9 cellular contexts compared by ENCODE assay signal in genomic region chr22:18106550-18107326, GRCh38. TPM values are rescaled to one million over a fixed set of nuclear protein-coding genes. Genes with fewer than 3 reads are reported as not detected.
A peak's percentile ranks its signal among the peaks of the same experiment; 100 is the strongest.
DNase-seq lines count a peak whose midpoint lies in the region; ATAC-seq and TF ChIP-seq lines count a peak whose summit lies in the region.
"Not testable (repeated sequence)": the region's sequence is repeated elsewhere in the genome, so short reads cannot be mapped to it uniquely, and the experiment has no call there.
"Had no signal": no experiment of that assay in that cellular context is flagged by ENCODE, and none has a peak within 500 bp of the region (broad histone marks: within the 10 kb centered on the region; RNA-seq: fewer than 3 reads in every experiment).

No MANE protein-coding gene starts in this region.

- H3K27me3 Mint-ChIP-seq in activated T-helper 1 cell treated with anti-CD3 and anti-CD28 coated beads, Interleukin-12 subunit alpha, Interleukin-12 subunit beta, Interleukin-2, Interleukin-4 antibody, amounts not matched to agents 30 ng/mL and 10 ng/mL and 1 ng/mL, durations not matched to agents 14 hours and 24 hours and 36 hours (ENCODE audit: insufficient read depth) = peaks cover 31% of the 10 kb centered on the region
- H3K27me3 Mint-ChIP-seq in neural crest cell (ENCODE audit: low read depth) = peaks cover 19% of the 10 kb centered on the region
- H3K27me3 Mint-ChIP-seq in stimulated activated naive B cell treated with anti-CD40 and anti-IgM and Interleukin-4, amounts not matched to agents 10 μg/mL and 1 μg/mL and 100 μg/mL, for 72 hours = peaks cover 19 to 23% of the 10 kb centered on the region in 2 donors

- H3K9me3 Mint-ChIP-seq in activated T-helper 1 cell treated with anti-CD3 and anti-CD28 coated beads, Interleukin-12 subunit alpha, Interleukin-12 subunit beta, Interleukin-2, Interleukin-4 antibody, amounts not matched to agents 30 ng/mL and 10 ng/mL and 1 ng/mL, durations not matched to agents 14 hours and 24 hours and 36 hours = peaks cover 43% of the 10 kb centered on the region
- H3K9me3 Mint-ChIP-seq in neural crest cell = not testable (repeated sequence)
- H3K9me3 Mint-ChIP-seq in stimulated activated naive B cell treated with anti-CD40 and anti-IgM and Interleukin-4, amounts not matched to agents 10 μg/mL and 1 μg/mL and 100 μg/mL, for 72 hours = peaks cover 11 to 21% of the 10 kb centered on the region in 2 donors

- ATAC-seq in GM18868 (IDR thresholded peaks at IDR 0.05; ENCODE audit: unreplicated experiment) (peak; percentile 57), GM21529 (IDR thresholded peaks at IDR 0.05; ENCODE audit: unreplicated experiment) (peak; percentile 52)
- peak; percentile 55 to 60 for ATAC-seq in stimulated activated naive B cell treated with anti-CD40 and anti-IgM and Interleukin-4, amounts not matched to agents 10 μg/mL and 1 μg/mL and 100 μg/mL, for 72 hours (replicated peaks)

- DNase-seq in GM10266 (ENCODE audit: extremely low spot score) = peak; percentile 58
- DNase-seq in KBM-7 = peak; percentile 83
- DNase-seq in activated CD4-positive, alpha-beta T cell treated with anti-CD3 and anti-CD28 coated beads for 48 hours = peak; percentile 64
- DNase-seq in activated T-helper 1 cell treated with anti-CD3 and anti-CD28 coated beads, Interleukin-12 subunit alpha, Interleukin-12 subunit beta, Interleukin-2, Interleukin-4 antibody, amounts not matched to agents 30 ng/mL and 10 ng/mL and 1 ng/mL, durations not matched to agents 14 hours and 24 hours and 36 hours (ENCODE audit: low spot score); neural crest cell (ENCODE audit: low read depth, low spot score): not testable (repeated sequence)
- DNase-seq in stimulated activated naive B cell treated with anti-CD40 and anti-IgM and Interleukin-4, amounts not matched to agents 10 μg/mL and 1 μg/mL and 100 μg/mL, for 72 hours = peak; percentile 76

- H3K27ac Mint-ChIP-seq in activated T-helper 1 cell treated with anti-CD3 and anti-CD28 coated beads, Interleukin-12 subunit alpha, Interleukin-12 subunit beta, Interleukin-2, Interleukin-4 antibody, amounts not matched to agents 30 ng/mL and 10 ng/mL and 1 ng/mL, durations not matched to agents 14 hours and 24 hours and 36 hours = peak overlapping the region; percentile 21
- H3K27ac Mint-ChIP-seq in neural crest cell (ENCODE audit: unreplicated experiment) = peak overlapping the region; percentile 24
- peak overlapping the region; percentile 96 for H3K27ac Mint-ChIP-seq in stimulated activated naive B cell treated with anti-CD40 and anti-IgM and Interleukin-4, amounts not matched to agents 10 μg/mL and 1 μg/mL and 100 μg/mL, for 72 hours

- intact Hi-C loops in activated T-helper 1 cell treated with anti-CD3 and anti-CD28 coated beads, Interleukin-12 subunit alpha, Interleukin-12 subunit beta, Interleukin-2, Interleukin-4 antibody, amounts not matched to agents 30 ng/mL and 10 ng/mL and 1 ng/mL, durations not matched to agents 14 hours and 24 hours and 36 hours (cut with micrococcal nuclease) = not testable (repeated sequence)

- H3K4me3 Mint-ChIP-seq in activated T-helper 1 cell treated with anti-CD3 and anti-CD28 coated beads, Interleukin-12 subunit alpha, Interleukin-12 subunit beta, Interleukin-2, Interleukin-4 antibody, amounts not matched to agents 30 ng/mL and 10 ng/mL and 1 ng/mL, durations not matched to agents 14 hours and 24 hours and 36 hours; neural crest cell: not testable (repeated sequence)
- peak overlapping the region; percentile 5 to 25 for H3K4me3 Mint-ChIP-seq in stimulated activated naive B cell treated with anti-CD40 and anti-IgM and Interleukin-4, amounts not matched to agents 10 μg/mL and 1 μg/mL and 100 μg/mL, for 72 hours

- H3K4me1 Mint-ChIP-seq in activated T-helper 1 cell treated with anti-CD3 and anti-CD28 coated beads, Interleukin-12 subunit alpha, Interleukin-12 subunit beta, Interleukin-2, Interleukin-4 antibody, amounts not matched to agents 30 ng/mL and 10 ng/mL and 1 ng/mL, durations not matched to agents 14 hours and 24 hours and 36 hours (ENCODE audit: low read depth) = peaks cover 31% of the 10 kb centered on the region
- not testable (repeated sequence) for H3K4me1 Mint-ChIP-seq in neural crest cell
- peaks cover 40 to 73% of the 10 kb centered on the region in 2 donors for H3K4me1 Mint-ChIP-seq in stimulated activated naive B cell treated with anti-CD40 and anti-IgM and Interleukin-4, amounts not matched to agents 10 μg/mL and 1 μg/mL and 100 μg/mL, for 72 hours

- TF ChIP-seq CTCF in GM10266 (IDR thresholded peaks at IDR 0.05; ENCODE audit: control insufficient read depth, insufficient read depth, low read depth, missing control alignments); neural crest cell (conservative IDR thresholded peaks at IDR 0.05): not testable (repeated sequence)

- peaks cover 25% of the 10 kb centered on the region for H3K36me3 Mint-ChIP-seq in activated T-helper 1 cell treated with anti-CD3 and anti-CD28 coated beads, Interleukin-12 subunit alpha, Interleukin-12 subunit beta, Interleukin-2, Interleukin-4 antibody, amounts not matched to agents 30 ng/mL and 10 ng/mL and 1 ng/mL, durations not matched to agents 14 hours and 24 hours and 36 hours (ENCODE audit: low read depth)
- H3K36me3 Mint-ChIP-seq in neural crest cell (ENCODE audit: low read depth) = peaks cover 12% of the 10 kb centered on the region
- H3K36me3 Mint-ChIP-seq in stimulated activated naive B cell treated with anti-CD40 and anti-IgM and Interleukin-4, amounts not matched to agents 10 μg/mL and 1 μg/mL and 100 μg/mL, for 72 hours = peaks cover 41 to 54% of the 10 kb centered on the region in 2 donors

- in situ Hi-C loops in KBM-7 (cut with MboI; ENCODE audit: low pct_unique_long_range_greater_than_20kb, low sequenced_read_pairs) = not testable (repeated sequence)

RNA-seq across cellular contexts. Expression of gene TUBA8, which starts 3.9 kb away (rescaled TPM):
- 1.1 and 1.5 TPM in 2 replicates for total RNA-seq in activated T-helper 1 cell treated with anti-CD3 and anti-CD28 coated beads, Interleukin-12 subunit alpha, Interleukin-12 subunit beta, Interleukin-2, Interleukin-4 antibody, amounts not matched to agents 30 ng/mL and 10 ng/mL and 1 ng/mL, durations not matched to agents 14 hours and 24 hours and 36 hours
- 2.0 and 2.8 TPM in 2 replicates for total RNA-seq in neural crest cell
- total RNA-seq: stomach had no signal

RNA-seq across cellular contexts. Expression of gene PEX26, which starts 28.9 kb away (rescaled TPM):
- 50.0 and 54.4 TPM in 2 replicates for total RNA-seq in activated T-helper 1 cell treated with anti-CD3 and anti-CD28 coated beads, Interleukin-12 subunit alpha, Interleukin-12 subunit beta, Interleukin-2, Interleukin-4 antibody, amounts not matched to agents 30 ng/mL and 10 ng/mL and 1 ng/mL, durations not matched to agents 14 hours and 24 hours and 36 hours
- 44.9 and 46.0 TPM in 2 replicates for total RNA-seq in neural crest cell

RNA-seq across cellular contexts. Expression of gene USP18, which starts 43.2 kb away (rescaled TPM):
- total RNA-seq in activated T-helper 1 cell treated with anti-CD3 and anti-CD28 coated beads, Interleukin-12 subunit alpha, Interleukin-12 subunit beta, Interleukin-2, Interleukin-4 antibody, amounts not matched to agents 30 ng/mL and 10 ng/mL and 1 ng/mL, durations not matched to agents 14 hours and 24 hours and 36 hours = 22.4 and 24.2 TPM in 2 replicates
- 2.1 and 2.2 TPM in 2 replicates for total RNA-seq in neural crest cell

Comparison
In these comparisons a context has a peak if more than half of its experiments do, and no peak if none do; other contexts are left out.
1. H3K27ac Mint-ChIP-seq: peak in every context shown above with its lines; median percentile 96 in stimulated activated naive B cell treated with anti-CD40 and anti-IgM and Interleukin-4, amounts not matched to agents 10 μg/mL and 1 μg/mL and 100 μg/mL, for 72 hours; 24 in neural crest cell; 21 in activated T-helper 1 cell treated with anti-CD3 and anti-CD28 coated beads, Interleukin-12 subunit alpha, Interleukin-12 subunit beta, Interleukin-2, Interleukin-4 antibody, amounts not matched to agents 30 ng/mL and 10 ng/mL and 1 ng/mL, durations not matched to agents 14 hours and 24 hours and 36 hours.